ENCODE assay signal across 8 cellular contexts in genomic region chr9:17134396-17134842, GRCh38. TPM values are rescaled to one million over a fixed set of nuclear protein-coding genes. Genes with fewer than 3 reads are reported as not detected.
DNase-seq lines count a peak whose midpoint lies in the region; TF ChIP-seq lines count a peak whose summit lies in the region.

No MANE protein-coding gene starts in this region.

- POLR2A ChIA-PET in MCF 10A (lab: Yijun Ruan, JAX) = interaction anchor here (0.6 to 2.1 kb wide), 4 partner anchors 18 to 516 kb away, joined by 3 to 10 read pairs (median 3); no protein-coding TSS in a partner anchor

- peaks cover 5% of the 10 kb centered on the region for H3K4me1 ChIP-seq in HUES6 (ENCODE audit: control insufficient read depth, insufficient read depth, low read length)
- H3K4me1 ChIP-seq in liver (ENCODE audit: control insufficient read depth in 4 of 4, insufficient read depth in 4 of 4, low read length in 3 of 4) = peaks cover 3 to 44% (median 25%) of the 10 kb centered on the region in 4 donors
- H3K4me1 ChIP-seq in thyroid gland = peaks cover 5 to 13% of the 10 kb centered on the region in 2 donors

- H3K27me3 ChIP-seq in HUES6 (ENCODE audit: control insufficient read depth, insufficient read depth, low read length) (peaks cover 11% of the 10 kb centered on the region), liver (ENCODE audit: control insufficient read depth in 4 of 4, insufficient read depth in 4 of 4, low read length in 3 of 4) (no peaks in the 10 kb centered on the region), thyroid gland (no peaks in the 10 kb centered on the region)

- H3K4me1 Mint-ChIP-seq in MCF 10A (ENCODE audit: insufficient read depth, unreplicated experiment) = peaks cover 10% of the 10 kb centered on the region

- peak; percentile 4 for DNase-seq in AG08395 (ENCODE audit: low spot score)
- peak; percentile 52 for DNase-seq in MCF 10A (ENCODE audit: unreplicated experiment)
- no peak for DNase-seq in thyroid gland
- DNase-seq in occipital lobe (lab: John Stamatoyannopoulos, UW) = no peak
- no peak for DNase-seq in NCI-H2171 (lab: John Stamatoyannopoulos, UW)
- no peak for DNase-seq in AG20443 (ENCODE audit: low spot score)

- H3K4me3 ChIP-seq in HUES6 (ENCODE audit: low read depth, low read length) (peak overlapping the region; percentile 68), liver (ENCODE audit: low read depth in 1 of 3, low read length in 3 of 3) (peak overlapping the region in 2 of 3 donors; percentile 72 to 87), thyroid gland (replicated peaks in 1 of 3) (peak overlapping the region; percentile 65 to 98 (median 97))

- H3K9me3 ChIP-seq in HUES6 (ENCODE audit: control insufficient read depth, insufficient read depth, low read depth, low read length) = no peaks in the 10 kb centered on the region
- no peaks in the 10 kb centered on the region for H3K9me3 ChIP-seq in liver (ENCODE audit: control insufficient read depth in 4 of 4, low read length in 3 of 4)
- no peaks in the 10 kb centered on the region for H3K9me3 ChIP-seq in thyroid gland

- peak overlapping the region; percentile 93 for H3K27ac Mint-ChIP-seq in MCF 10A (ENCODE audit: low read depth, unreplicated experiment)

- H3K4me3 Mint-ChIP-seq in MCF 10A (ENCODE audit: unreplicated experiment) = peak overlapping the region; percentile 95

- H3K36me3 Mint-ChIP-seq in MCF 10A (ENCODE audit: insufficient read depth, unreplicated experiment) = peaks cover 7% of the 10 kb centered on the region

- H3K27ac ChIP-seq in HUES6 (ENCODE audit: low read depth, low read length) = no peak overlapping the region
- peak overlapping the region; percentile 83 to 92 for H3K27ac ChIP-seq in liver (ENCODE audit: low read depth in 1 of 2, low read length in 2 of 2)
- peak overlapping the region; percentile 35 to 92 (median 82) for H3K27ac ChIP-seq in thyroid gland

- no peaks in the 10 kb centered on the region for H3K27me3 Mint-ChIP-seq in MCF 10A (ENCODE audit: insufficient read depth, unreplicated experiment)

- BruUV-seq in MCF 10A (replicated peaks; lab: Mats Ljungman, UMichigan) = no TSS peak

- WGBS in liver = 16% methylated on average over 9 of the region's 9 CpGs
- WGBS in thyroid gland, 2 donors = 13 to 15% methylated on average over 7 to 9 of the region's 9 CpGs

- TF ChIP-seq POLR2A in thyroid gland (IDR thresholded peaks at IDR 0.05) = no peak

- H3K9ac ChIP-seq in HUES6 (ENCODE audit: low read length) (peak overlapping the region; percentile 65), liver (ENCODE audit: low read depth in 1 of 2, low read length in 2 of 2) (peak overlapping the region in 1 of 2 donors; percentile 44)

- CTCF ChIA-PET in MCF 10A (lab: Yijun Ruan, JAX) = interaction anchor here (0.6 to 2.8 kb wide), 6 partner anchors 18 to 328 kb away, joined by 3 to 8 read pairs (median 3); no protein-coding TSS in a partner anchor

- intact Hi-C loops in MCF 10A (cut with micrococcal nuclease) (no loop called here), thyroid gland (cut with DNase I) (no loop called here)

- H3K36me3 ChIP-seq in HUES6 (ENCODE audit: control insufficient read depth, insufficient read depth, low read length) = no peaks in the 10 kb centered on the region
- H3K36me3 ChIP-seq in liver (ENCODE audit: control insufficient read depth in 4 of 4, insufficient read depth in 3 of 4, low read depth in 1 of 4, low read length in 3 of 4) = no peaks in the 10 kb centered on the region
- no peaks in the 10 kb centered on the region for H3K36me3 ChIP-seq in thyroid gland

- no peak for TF ChIP-seq CTCF in MCF 10A (IDR thresholded peaks at IDR 0.05; ENCODE audit: unreplicated experiment)
- no peak for TF ChIP-seq CTCF in liver (IDR thresholded peaks at IDR 0.05; ENCODE audit: low read depth, low read length, missing input control)
- no peak for TF ChIP-seq CTCF in thyroid gland (IDR thresholded peaks at IDR 0.05)

- H3K9me3 Mint-ChIP-seq in MCF 10A (ENCODE audit: unreplicated experiment) = no peaks in the 10 kb centered on the region

- no peak for TF ChIP-seq RAD21 in liver (IDR thresholded peaks at IDR 0.05)

TF ChIP-seq in liver, 16 proteins besides CTCF, POLR2A, EP300 and RAD21:
- TF ChIP-seq FOXA1 (IDR thresholded peaks at IDR 0.05) = no peak

RNA-seq across cellular contexts. Expression of gene CNTLN, which starts 0.4 kb away (rescaled TPM):
- 6.7 and 7.4 TPM in 2 replicates for total RNA-seq in MCF 10A (2022)
- 10 to 100 TPM; 11.5 to 31.4 TPM for total RNA-seq in liver
- 10 to 100 TPM in 1 of 2 donors, 1 to 10 TPM in 1; 2.8 to 10.5 TPM for polyA plus RNA-seq in liver
- 10 to 100 TPM in 3 of 4 donors, 1 to 10 TPM in 1; 10.0 to 16.1 (median 12.2) TPM for total RNA-seq in thyroid gland
- total RNA-seq in occipital lobe = 16.5 TPM

Comparison
In these comparisons a context has a peak if more than half of its experiments do, and no peak if none do; other contexts are left out.
1. DNase-seq: peak in AG08395 (single experiment) and MCF 10A (single experiment); none in thyroid gland (0 of 2), occipital lobe (single experiment), NCI-H2171 (single experiment) and AG20443 (single experiment).
2. Peak in every context shown above with its lines, with median percentiles within 50 percentile points of each other: H3K4me3 ChIP-seq.